18 cellular contexts compared by ENCODE assay signal in the genomic region with DNA sequence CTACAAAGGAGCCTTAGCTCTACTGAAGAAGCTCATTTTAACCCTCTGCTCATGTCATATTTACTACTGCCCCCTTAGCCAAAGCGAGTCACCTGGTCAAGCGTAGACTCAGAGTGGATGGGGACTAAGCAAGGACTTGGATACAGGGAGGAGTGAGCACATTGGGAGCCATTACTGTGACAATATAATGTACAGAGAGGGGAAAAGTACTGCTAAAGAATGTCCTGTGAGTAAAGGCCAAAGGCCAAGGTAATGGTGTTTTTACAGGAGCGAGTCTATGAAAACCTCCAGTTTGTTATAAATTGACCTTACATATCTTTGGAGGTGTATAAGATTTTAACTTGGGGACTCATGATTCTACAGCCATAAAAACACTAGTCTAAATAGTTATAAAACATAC. TPM values are rescaled to one million over a fixed set of nuclear protein-coding genes. Genes with fewer than 3 reads are reported as not detected.
DNase-seq lines count a peak whose midpoint lies in the region; ATAC-seq and TF ChIP-seq lines count a peak whose summit lies in the region.
"Had no signal": no experiment of that assay in that cellular context is flagged by ENCODE, and none has a peak within 500 bp of the region (broad histone marks: within the 10 kb centered on the region; RNA-seq: fewer than 3 reads in every experiment).

No MANE protein-coding gene starts in this region.

- H3K27ac ChIP-seq in BLaER1 treated with 17β-estradiol and CSF1 and Interleukin-3, amounts not matched to agents 10 nM and 100 nM: peak overlapping the region in 10 of 11 experiments; percentile 6 to 100 (median 90); a peak in 20 of 22 replicates
- H3K27ac ChIP-seq in fibroblast of lung (ENCODE audit: insufficient read depth, low read length) (peak overlapping the region; percentile 69), skeletal muscle tissue (ENCODE audit: low read depth, low read length) (peak overlapping the region; percentile 33)

- peak overlapping the region in 1 of 10 experiments; percentile 1; a peak in 1 of 20 replicates for H3K4me3 ChIP-seq in BLaER1 treated with 17β-estradiol and CSF1 and Interleukin-3, amounts not matched to agents 10 nM and 100 nM
- H3K4me3 ChIP-seq in fibroblast of lung (replicated peaks in 1 of 4; ENCODE audit: control extremely low read depth in 1 of 4, insufficient read depth in 1 of 4, low read depth in 3 of 4, low read length in 4 of 4) (no peak overlapping the region), skeletal muscle tissue (ENCODE audit: low read length in 3 of 3) (no peak overlapping the region)

- H3K4me1 ChIP-seq in BLaER1 treated with 17β-estradiol and CSF1 and Interleukin-3, amounts not matched to agents 10 nM and 100 nM: peaks cover 0 to 89% (median 33%) of the 10 kb centered on the region in 10 experiments; a peak in 14 of 20 replicates
- H3K4me1 ChIP-seq in fibroblast of lung (ENCODE audit: control insufficient read depth, extremely low read depth, insufficient read depth, low read length) (no peaks in the 10 kb centered on the region), skeletal muscle tissue (ENCODE audit: control insufficient read depth in 3 of 3, insufficient read depth in 3 of 3, low read length in 3 of 3) (no peaks in the 10 kb centered on the region)

- peak overlapping the region in 7 of 11 experiments; percentile 52 to 93 (median 81); a peak in 13 of 22 replicates for H3K4me2 ChIP-seq in BLaER1 treated with 17β-estradiol and CSF1 and Interleukin-3, amounts not matched to agents 10 nM and 100 nM
- no peak overlapping the region for H3K4me2 ChIP-seq in fibroblast of lung (ENCODE audit: extremely low read depth, insufficient read depth, low read length)

- H4K20me1 ChIP-seq in BLaER1 treated with 17β-estradiol and CSF1 and Interleukin-3, amounts not matched to agents 10 nM and 100 nM: no peaks in the 10 kb centered on the region
- no peaks in the 10 kb centered on the region for H4K20me1 ChIP-seq in fibroblast of lung (ENCODE audit: control insufficient read depth, extremely low read depth, insufficient read depth, low read length)

- DNase-seq in activated CD4-positive, alpha-beta T cell treated with anti-CD3 and anti-CD28 coated beads for 36 hours: no peak
- DNase-seq in activated CD4-positive, alpha-beta T cell treated with anti-CD3 and anti-CD28 coated beads, Interleukin-2, amount 50 U/mL, for 4 hours: no peak
- DNase-seq in fibroblast of lung (ENCODE audit: low read depth in 2 of 2): no peak
- DNase-seq in NCI-H1048 (lab: John Stamatoyannopoulos, UW): no peak
- no peak for DNase-seq in stimulated activated CD4-positive, alpha-beta T cell treated with anti-CD3 and anti-CD28 coated beads, Interleukin-4, amount 100 ng/mL, for 4 hours
- no peak for DNase-seq in activated CD4-positive, alpha-beta memory T cell treated with anti-CD3 and anti-CD28 coated beads, Interleukin-2, amount 10 ng/mL, durations not matched to agents 7 days and 5 days
- DNase-seq: 8988T; CD8-positive, alpha-beta memory T cell; DMS79; H7; NCI-H1105 treated with DMSO at 0.1 percent for 48 hours; NCI-H187; NCI-H2171; NCI-H446; NCI-H69; SHP77 treated with DMSO at 0.1 percent for 48 hours had no signal

- POLR2A ChIA-PET in activated CD4-positive, alpha-beta T cell treated with anti-CD3 and anti-CD28 coated beads for 36 hours (lab: Charles Lee): interaction anchor here (1.5 to 1.9 kb wide), 2 partner anchors 15 to 17 kb away, joined by 5 read pairs; no protein-coding TSS in a partner anchor
- POLR2A ChIA-PET in activated CD4-positive, alpha-beta memory T cell treated with anti-CD3 and anti-CD28 coated beads, Interleukin-2, amount 10 ng/mL, durations not matched to agents 7 days and 5 days (lab: Charles Lee): interaction anchor here (0.6 kb wide), 1 partner anchor 47 kb away, joined by 3 read pairs; no protein-coding TSS in a partner anchor

- no peaks in the 10 kb centered on the region for H3K79me2 ChIP-seq in fibroblast of lung (ENCODE audit: control insufficient read depth, insufficient read depth, low read length)

- H3K9ac ChIP-seq in BLaER1 treated with 17β-estradiol and CSF1 and Interleukin-3, amounts not matched to agents 10 nM and 100 nM: peak overlapping the region in 6 of 11 experiments; percentile 68 to 91 (median 80); a peak in 12 of 22 replicates
- H3K9ac ChIP-seq in fibroblast of lung (ENCODE audit: insufficient read depth, low read length) (no peak overlapping the region), skeletal muscle tissue (ENCODE audit: low read depth in 1 of 3, low read length in 3 of 3) (no peak overlapping the region)

- peaks cover 0 to 21% (median 18%) of the 10 kb centered on the region in 11 experiments; a peak in 17 of 22 replicates for H3K9me3 ChIP-seq in BLaER1 treated with 17β-estradiol and CSF1 and Interleukin-3, amounts not matched to agents 10 nM and 100 nM (replicated peaks in 1 of 11)
- no peaks in the 10 kb centered on the region for H3K9me3 ChIP-seq in fibroblast of lung (ENCODE audit: control insufficient read depth, insufficient read depth, low read depth, low read length)
- no peaks in the 10 kb centered on the region for H3K9me3 ChIP-seq in skeletal muscle tissue (ENCODE audit: control insufficient read depth in 3 of 3, low read length in 3 of 3)

- no peak for ATAC-seq in activated CD4-positive, alpha-beta T cell treated with anti-CD3 and anti-CD28 coated beads for 36 hours

- H3K27me3 Mint-ChIP-seq in activated CD4-positive, alpha-beta T cell treated with anti-CD3 and anti-CD28 coated beads for 36 hours: no peaks in the 10 kb centered on the region
- H3K27me3 Mint-ChIP-seq in activated CD4-positive, alpha-beta memory T cell treated with anti-CD3 and anti-CD28 coated beads, Interleukin-2, amount 10 ng/mL, durations not matched to agents 7 days and 5 days: no peaks in the 10 kb centered on the region
- H3K27me3 Mint-ChIP-seq: CD8-positive, alpha-beta memory T cell had no signal

- intact Hi-C loops in activated CD4-positive, alpha-beta T cell treated with anti-CD3 and anti-CD28 coated beads for 36 hours (cut with DNase I, micrococcal nuclease): no loop called here

- H3K36me3 ChIP-seq in BLaER1 treated with 17β-estradiol and CSF1 and Interleukin-3, amounts not matched to agents 10 nM and 100 nM: no peaks in the 10 kb centered on the region
- H3K36me3 ChIP-seq in fibroblast of lung (ENCODE audit: control insufficient read depth, insufficient read depth, low read length): no peaks in the 10 kb centered on the region
- no peaks in the 10 kb centered on the region for H3K36me3 ChIP-seq in skeletal muscle tissue (ENCODE audit: control insufficient read depth in 3 of 3, insufficient read depth in 3 of 3, low read length in 3 of 3)

- H3K27ac Mint-ChIP-seq in activated CD4-positive, alpha-beta T cell treated with anti-CD3 and anti-CD28 coated beads for 36 hours: peak overlapping the region; percentile 82
- no peak overlapping the region for H3K27ac Mint-ChIP-seq in activated CD4-positive, alpha-beta memory T cell treated with anti-CD3 and anti-CD28 coated beads, Interleukin-2, amount 10 ng/mL, durations not matched to agents 7 days and 5 days

- peaks cover 28% of the 10 kb centered on the region for H3K4me1 Mint-ChIP-seq in activated CD4-positive, alpha-beta T cell treated with anti-CD3 and anti-CD28 coated beads for 36 hours
- peaks cover 11% of the 10 kb centered on the region for H3K4me1 Mint-ChIP-seq in activated CD4-positive, alpha-beta memory T cell treated with anti-CD3 and anti-CD28 coated beads, Interleukin-2, amount 10 ng/mL, durations not matched to agents 7 days and 5 days
- H3K4me1 Mint-ChIP-seq: CD8-positive, alpha-beta memory T cell had no signal

- H3K27me3 ChIP-seq in BLaER1 treated with 17β-estradiol and CSF1 and Interleukin-3, amounts not matched to agents 10 nM and 100 nM: no peaks in the 10 kb centered on the region
- no peaks in the 10 kb centered on the region for H3K27me3 ChIP-seq in fibroblast of lung (ENCODE audit: control insufficient read depth, insufficient read depth, low read length)
- H3K27me3 ChIP-seq in skeletal muscle tissue (ENCODE audit: control insufficient read depth in 3 of 3, insufficient read depth in 3 of 3, low read length in 3 of 3): no peaks in the 10 kb centered on the region

- no peaks in the 10 kb centered on the region for H3K36me3 Mint-ChIP-seq in activated CD4-positive, alpha-beta T cell treated with anti-CD3 and anti-CD28 coated beads for 36 hours (ENCODE audit: low read depth)
- peaks cover 2% of the 10 kb centered on the region for H3K36me3 Mint-ChIP-seq in activated CD4-positive, alpha-beta memory T cell treated with anti-CD3 and anti-CD28 coated beads, Interleukin-2, amount 10 ng/mL, durations not matched to agents 7 days and 5 days (ENCODE audit: low read depth)
- H3K36me3 Mint-ChIP-seq: CD8-positive, alpha-beta memory T cell had no signal

- TF ChIP-seq CTCF in fibroblast of lung (conservative IDR thresholded peaks at IDR 0.05 in 1 of 2, IDR thresholded peaks at IDR 0.05 in 1 of 2; ENCODE audit: low read depth in 1 of 2, low read length in 2 of 2): no peak

- no peak overlapping the region for H3K4me3 Mint-ChIP-seq in activated CD4-positive, alpha-beta T cell treated with anti-CD3 and anti-CD28 coated beads for 36 hours
- H3K4me3 Mint-ChIP-seq in activated CD4-positive, alpha-beta memory T cell treated with anti-CD3 and anti-CD28 coated beads, Interleukin-2, amount 10 ng/mL, durations not matched to agents 7 days and 5 days: no peak overlapping the region
- H3K4me3 Mint-ChIP-seq: CD8-positive, alpha-beta memory T cell had no signal

- no peak overlapping the region for H2AFZ ChIP-seq in fibroblast of lung (ENCODE audit: low read length)

- CTCF ChIA-PET in activated CD4-positive, alpha-beta T cell treated with anti-CD3 and anti-CD28 coated beads for 36 hours (lab: Charles Lee): interaction anchor here (0.7 to 3.6 kb wide), 2 partner anchors 16 to 46 kb away, joined by 3 to 15 read pairs; no protein-coding TSS in a partner anchor
- CTCF ChIA-PET in activated CD4-positive, alpha-beta memory T cell treated with anti-CD3 and anti-CD28 coated beads, Interleukin-2, amount 10 ng/mL, durations not matched to agents 7 days and 5 days (lab: Charles Lee): no interaction called here

- peaks cover 2% of the 10 kb centered on the region for H3K9me3 Mint-ChIP-seq in activated CD4-positive, alpha-beta T cell treated with anti-CD3 and anti-CD28 coated beads for 36 hours (ENCODE audit: low read depth)
- H3K9me3 Mint-ChIP-seq in activated CD4-positive, alpha-beta memory T cell treated with anti-CD3 and anti-CD28 coated beads, Interleukin-2, amount 10 ng/mL, durations not matched to agents 7 days and 5 days: no peaks in the 10 kb centered on the region

RNA-seq across cellular contexts. Expression of a gene that starts 10.6 kb away (rescaled TPM):
- total RNA-seq in activated CD4-positive, alpha-beta T cell treated with anti-CD3 and anti-CD28 coated beads for 36 hours: 100 to 1,000 TPM in 1 of 2 experiments, 10 to 100 TPM in 1; 77.8 to 106 TPM
- 16.2 and 44.4 TPM in 2 replicates for total RNA-seq in fibroblast of lung
- polyA plus RNA-seq in fibroblast of lung: 11.9 and 33.3 TPM in 2 replicates
- 8.6 and 27.4 TPM in 2 replicates for polyA plus RNA-seq in fibroblast of lung (2012)
- polyA minus RNA-seq in fibroblast of lung (ENCODE audit: low replicate concordance): 0.75 and 11.6 TPM in 2 replicates
- total RNA-seq in skeletal muscle tissue: 4.7 TPM
- 10 to 100 TPM; 34.2 to 37.5 TPM for total RNA-seq in activated CD4-positive, alpha-beta memory T cell treated with anti-CD3 and anti-CD28 coated beads, Interleukin-2, amount 10 ng/mL, durations not matched to agents 7 days and 5 days

Comparison
In these comparisons a context has a peak if more than half of its experiments do, and no peak if none do; other contexts are left out.
1. H3K27ac ChIP-seq: peak in every context shown above with its lines; median percentile 90 in BLaER1 treated with 17β-estradiol and CSF1 and Interleukin-3, amounts not matched to agents 10 nM and 100 nM; 69 in fibroblast of lung; 33 in skeletal muscle tissue.
2. H3K9ac ChIP-seq: peak in BLaER1 treated with 17β-estradiol and CSF1 and Interleukin-3, amounts not matched to agents 10 nM and 100 nM (6 of 11); none in fibroblast of lung (single experiment) and skeletal muscle tissue (0 of 3).